In genomic region chr5:136686192-136686872, GRCh38 we compare ENCODE assay signal across 12 cellular contexts.
DNase-seq lines count a peak whose midpoint lies in the region; ATAC-seq, FAIRE-seq and TF ChIP-seq lines count a peak whose summit lies in the region.
"Had no signal": no experiment of that assay in that cellular context is flagged by ENCODE, and none has a peak within 500 bp of the region (broad histone marks: within the 10 kb centered on the region; RNA-seq: fewer than 3 reads in every experiment).

No MANE protein-coding gene starts in this region.

- H3K4me2 ChIP-seq in astrocyte (ENCODE audit: low read length), result no peak overlapping the region

- intact Hi-C loops in natural killer cell (cut with micrococcal nuclease), result no loop called here

- no peaks in the 10 kb centered on the region for H4K20me1 ChIP-seq in astrocyte (ENCODE audit: insufficient read depth, low read length)

- peaks cover 3% of the 10 kb centered on the region for H3K9me3 ChIP-seq in astrocyte (ENCODE audit: insufficient read depth, low read depth, low read length)

- TF ChIP-seq CTCF in astrocyte (IDR thresholded peaks at IDR 0.05; ENCODE audit: insufficient read depth, low read depth, low read length), result peak; percentile 18
- TF ChIP-seq CTCF in natural killer cell (IDR thresholded peaks at IDR 0.05), result no peak

- no peak overlapping the region for H3K9ac ChIP-seq in astrocyte (ENCODE audit: low read length)

- H3K36me3 Mint-ChIP-seq in astrocyte (ENCODE audit: low read depth, unreplicated experiment) (no peaks in the 10 kb centered on the region), natural killer cell (peaks cover 14% of the 10 kb centered on the region)
- H3K36me3 Mint-ChIP-seq in activated T-cell treated with anti-CD3 and anti-CD28 coated beads, Interleukin-2, amount 50 U/mL, for 72 hours (ENCODE audit: insufficient read depth in 2 of 2), result peaks cover 0 to 2% of the 10 kb centered on the region in 2 donors

- H3K27ac Mint-ChIP-seq in astrocyte (ENCODE audit: unreplicated experiment) (no peak overlapping the region), natural killer cell (no peak overlapping the region)
- no peak overlapping the region for H3K27ac Mint-ChIP-seq in activated T-cell treated with anti-CD3 and anti-CD28 coated beads, Interleukin-2, amount 50 U/mL, for 72 hours

- H3K79me2 ChIP-seq in astrocyte (ENCODE audit: insufficient read depth, low read length), result no peaks in the 10 kb centered on the region

- no peaks in the 10 kb centered on the region for H3K36me3 ChIP-seq in astrocyte (ENCODE audit: insufficient read depth, low read length)
- H3K36me3 ChIP-seq: pancreas, tibial nerve had no signal

- no peaks in the 10 kb centered on the region for H3K4me1 ChIP-seq in astrocyte (ENCODE audit: insufficient read depth, low read length)
- H3K4me1 ChIP-seq: pancreas, tibial nerve had no signal

- no peak overlapping the region for H3K4me3 ChIP-seq in astrocyte (ENCODE audit: insufficient read depth, low read depth, low read length)
- H3K4me3 ChIP-seq: pancreas, tibial nerve had no signal

- ATAC-seq in natural killer cell, result no peak
- no peak for ATAC-seq in activated T-cell treated with anti-CD3 and anti-CD28 coated beads, Interleukin-2, amount 50 U/mL, for 72 hours (replicated peaks in 1 of 2)
- ATAC-seq: pancreas had no signal

- peak; percentile 87 for DNase-seq in ELF-1 (ENCODE audit: low read depth, low spot score)
- DNase-seq in LoVo (ENCODE audit: low spot score), result peak; percentile 45
- DNase-seq in astrocyte (ENCODE audit: low read depth), result peak; percentile 18
- DNase-seq in lung microvascular endothelial cell (ENCODE audit: low read depth in 2 of 2), result peak; percentile 34 to 49
- no peak for DNase-seq in natural killer cell
- DNase-seq in GF-D8 (lab: John Stamatoyannopoulos, UW), result no peak
- DNase-seq in activated T-cell treated with anti-CD3 and anti-CD28 coated beads, Interleukin-2, amount 50 U/mL, for 72 hours, result no peak
- no peak for DNase-seq in stimulated activated CD4-positive, alpha-beta T cell treated with anti-CD3 and anti-CD28 coated beads, Interleukin-1b, Interleukin-23, amount 100 ng/mL, for 48 hours
- DNase-seq: anterior cingulate cortex, NCI-H1694, pancreas had no signal

- no peak overlapping the region for H2AFZ ChIP-seq in astrocyte (ENCODE audit: low read depth, low read length)

- H3K4me3 Mint-ChIP-seq in astrocyte (ENCODE audit: unreplicated experiment) (no peak overlapping the region), natural killer cell (no peak overlapping the region)
- no peak overlapping the region for H3K4me3 Mint-ChIP-seq in activated T-cell treated with anti-CD3 and anti-CD28 coated beads, Interleukin-2, amount 50 U/mL, for 72 hours

- peaks cover 7% of the 10 kb centered on the region for H3K9me3 Mint-ChIP-seq in astrocyte (ENCODE audit: unreplicated experiment)
- peaks cover 25 to 27% of the 10 kb centered on the region in 2 donors for H3K9me3 Mint-ChIP-seq in natural killer cell
- H3K9me3 Mint-ChIP-seq in activated T-cell treated with anti-CD3 and anti-CD28 coated beads, Interleukin-2, amount 50 U/mL, for 72 hours, result peaks cover 14 to 15% of the 10 kb centered on the region in 2 donors

- no peak for FAIRE-seq in astrocyte (lab: Jason Lieb, UNC)
- FAIRE-seq: pancreas had no signal

- H3K27me3 Mint-ChIP-seq in astrocyte (ENCODE audit: low read depth, unreplicated experiment), result no peaks in the 10 kb centered on the region
- H3K27me3 Mint-ChIP-seq in natural killer cell (ENCODE audit: low read depth in 2 of 2), result no peaks in the 10 kb centered on the region
- H3K27me3 Mint-ChIP-seq in activated T-cell treated with anti-CD3 and anti-CD28 coated beads, Interleukin-2, amount 50 U/mL, for 72 hours (ENCODE audit: low read depth), result no peaks in the 10 kb centered on the region

- peaks cover 4% of the 10 kb centered on the region for H3K4me1 Mint-ChIP-seq in astrocyte (ENCODE audit: low read depth, unreplicated experiment)
- H3K4me1 Mint-ChIP-seq in natural killer cell, result no peaks in the 10 kb centered on the region
- H3K4me1 Mint-ChIP-seq in activated T-cell treated with anti-CD3 and anti-CD28 coated beads, Interleukin-2, amount 50 U/mL, for 72 hours (ENCODE audit: low read depth), result no peaks in the 10 kb centered on the region

- no peaks in the 10 kb centered on the region for H3K27me3 ChIP-seq in astrocyte (ENCODE audit: insufficient read depth, low read length)
- H3K27me3 ChIP-seq: tibial nerve had no signal

- H3K27ac ChIP-seq in astrocyte (ENCODE audit: low read depth, low read length), result no peak overlapping the region
- H3K27ac ChIP-seq: pancreas, tibial nerve had no signal

Comparison
In these comparisons a context has a peak if more than half of its experiments do, and no peak if none do; other contexts are left out.
1. DNase-seq: peak in ELF-1 (single experiment), LoVo (single experiment), astrocyte (single experiment) and lung microvascular endothelial cell (2 of 2); none in natural killer cell (single experiment), GF-D8 (single experiment), activated T-cell treated with anti-CD3 and anti-CD28 coated beads, Interleukin-2, amount 50 U/mL, for 72 hours (0 of 2) and stimulated activated CD4-positive, alpha-beta T cell treated with anti-CD3 and anti-CD28 coated beads, Interleukin-1b, Interleukin-23, amount 100 ng/mL, for 48 hours (single experiment).